ENCODE assay signal across 33 cellular contexts in the genomic region with DNA sequence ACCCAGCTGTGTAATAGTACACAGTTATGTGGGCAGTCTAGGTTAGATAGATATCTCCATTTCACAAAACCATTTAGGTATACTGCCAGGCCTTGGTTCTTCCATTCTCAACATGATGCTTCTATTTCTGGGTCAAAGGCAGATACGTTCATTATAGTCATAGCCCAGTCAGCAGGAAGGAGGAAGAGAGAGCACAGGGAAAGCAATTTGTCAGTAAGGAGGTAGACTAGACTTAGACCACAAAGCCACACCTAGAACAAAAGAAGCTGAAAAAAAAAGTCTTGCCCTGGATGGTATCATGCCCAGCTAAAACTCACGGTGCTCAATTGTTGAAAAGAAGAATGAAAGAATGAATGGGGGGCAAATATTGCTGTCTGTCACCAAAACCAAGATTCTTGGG.
"Had no signal": no experiment of that assay in that cellular context is flagged by ENCODE, and none has a peak within 500 bp of the region (broad histone marks: within the 10 kb centered on the region; RNA-seq: fewer than 3 reads in every experiment).

No MANE protein-coding gene starts in this region.

- H3K4me2 ChIP-seq: neural progenitor cell, smooth muscle cell had no signal

- H3K4me1 ChIP-seq: colonic mucosa, lower lobe of right lung, neural progenitor cell, parathyroid adenoma had no signal

- H3K27ac ChIP-seq: adrenal gland, body of pancreas, cardiac muscle cell, colonic mucosa, dorsolateral prefrontal cortex, heart left ventricle, left lung, lower lobe of right lung, neural progenitor cell, parathyroid adenoma, right atrium auricular region, thoracic aorta, vagina, WERI-Rb-1 had no signal

- H3K27me3 Mint-ChIP-seq: activated CD4-positive, alpha-beta memory T cell treated with anti-CD3 and anti-CD28 coated beads, Interleukin-2, amount 10 ng/mL, durations not matched to agents 7 days and 5 days; activated CD4-positive, alpha-beta T cell treated with anti-CD3 and anti-CD28 coated beads, Interleukin-2, amount 10 ng/mL, durations not matched to agents 24 days and 14 days; activated T-cell treated with anti-CD3 and anti-CD28 coated beads, Interleukin-2, amount 50 U/mL, for 24 hours; naive thymus-derived CD8-positive, alpha-beta T cell; type B pancreatic cell had no signal

- H3K79me2 ChIP-seq: parathyroid adenoma had no signal

- H3K4me1 Mint-ChIP-seq: activated CD4-positive, alpha-beta memory T cell treated with anti-CD3 and anti-CD28 coated beads, Interleukin-2, amount 10 ng/mL, durations not matched to agents 7 days and 5 days; activated CD4-positive, alpha-beta T cell treated with anti-CD3 and anti-CD28 coated beads, Interleukin-2, amount 10 ng/mL, durations not matched to agents 24 days and 14 days had no signal

- H3K9me3 Mint-ChIP-seq: activated CD4-positive, alpha-beta memory T cell treated with anti-CD3 and anti-CD28 coated beads, Interleukin-2, amount 10 ng/mL, durations not matched to agents 7 days and 5 days; activated CD4-positive, alpha-beta T cell treated with anti-CD3 and anti-CD28 coated beads, Interleukin-2, amount 10 ng/mL, durations not matched to agents 24 days and 14 days; activated naive CD4-positive, alpha-beta T cell treated with anti-CD3 and anti-CD28 coated beads, Interleukin-2, amount 50 U/mL, for 72 hours; activated T-cell treated with anti-CD3 and anti-CD28 coated beads, Interleukin-2, amount 50 U/mL, for 24 hours; naive thymus-derived CD8-positive, alpha-beta T cell; neural progenitor cell; T-helper 1 cell treated with Interleukin-12 subunit alpha and Interleukin-12 subunit beta and Interleukin-4 antibody, amounts not matched to agents 30 μg/mL and 1 μg/mL, for 36 hours; type B pancreatic cell had no signal

- H3K36me3 Mint-ChIP-seq: type B pancreatic cell had no signal

- H3K27ac Mint-ChIP-seq: activated CD4-positive, alpha-beta memory T cell treated with anti-CD3 and anti-CD28 coated beads, Interleukin-2, amount 10 ng/mL, durations not matched to agents 7 days and 5 days; activated CD4-positive, alpha-beta T cell treated with anti-CD3 and anti-CD28 coated beads, Interleukin-2, amount 10 ng/mL, durations not matched to agents 24 days and 14 days; activated naive CD4-positive, alpha-beta T cell treated with anti-CD3 and anti-CD28 coated beads, Interleukin-2, amount 50 U/mL, for 72 hours; activated T-cell treated with anti-CD3 and anti-CD28 coated beads, Interleukin-2, amount 50 U/mL, for 24 hours; naive thymus-derived CD8-positive, alpha-beta T cell; neural progenitor cell; T-helper 1 cell treated with Interleukin-12 subunit alpha and Interleukin-12 subunit beta and Interleukin-4 antibody, amounts not matched to agents 30 μg/mL and 1 μg/mL, for 36 hours; type B pancreatic cell had no signal

- ATAC-seq: body of pancreas; heart left ventricle; left lung; lower lobe of right lung; naive thymus-derived CD8-positive, alpha-beta T cell had no signal

- H3K9me3 ChIP-seq: adrenal gland, body of pancreas, colonic mucosa, heart left ventricle, left lung, lower lobe of right lung, right atrium auricular region, thoracic aorta, vagina had no signal

- H3K4me3 ChIP-seq: adrenal gland, body of pancreas, cardiac muscle cell, colonic mucosa, dorsolateral prefrontal cortex, heart left ventricle, left lung, lower lobe of right lung, neural progenitor cell, right atrium auricular region, smooth muscle cell, thoracic aorta, vagina had no signal

- H2AFZ ChIP-seq: neural progenitor cell, parathyroid adenoma had no signal

- H3K27me3 ChIP-seq: adrenal gland, body of pancreas, cardiac muscle cell, colonic mucosa, dorsolateral prefrontal cortex, heart left ventricle, left lung, neural progenitor cell, right atrium auricular region, vagina had no signal

- DNase-seq: activated CD4-positive, alpha-beta memory T cell treated with anti-CD3 and anti-CD28 coated beads, Interleukin-2, amount 10 ng/mL, durations not matched to agents 7 days and 5 days; activated CD4-positive, alpha-beta T cell treated with anti-CD3 and anti-CD28 coated beads, Interleukin-2, amount 10 ng/mL, durations not matched to agents 24 days and 14 days; activated CD8-positive, alpha-beta memory T cell treated with anti-CD3 and anti-CD28 coated beads, Interleukin-2, amount 50 U/mL, for 48 hours; activated naive CD4-positive, alpha-beta T cell; activated T-cell treated with anti-CD3 and anti-CD28 coated beads, Interleukin-2, amount 50 U/mL, for 24 hours; adrenal gland; aorta; body of pancreas; cerebellar nuclear complex; colonic mucosa; dorsolateral prefrontal cortex; effector memory CD4-positive, alpha-beta T cell; foreskin fibroblast; heart left ventricle; left lung; lower lobe of right lung; mesenchymal stem cell; naive thymus-derived CD8-positive, alpha-beta T cell; occipital lobe; stimulated activated CD4-positive, alpha-beta T cell treated with anti-CD3 and anti-CD28 coated beads, Interleukin-2, amount 100 ng/mL, for 24 hours; stimulated activated naive CD4-positive, alpha-beta T cell treated with Interleukin-2 at 50 U/mL for 16 hours; T-helper 9 cell; WERI-Rb-1 had no signal

- H3K4me3 Mint-ChIP-seq: activated CD4-positive, alpha-beta memory T cell treated with anti-CD3 and anti-CD28 coated beads, Interleukin-2, amount 10 ng/mL, durations not matched to agents 7 days and 5 days; activated CD4-positive, alpha-beta T cell treated with anti-CD3 and anti-CD28 coated beads, Interleukin-2, amount 10 ng/mL, durations not matched to agents 24 days and 14 days; activated T-cell treated with anti-CD3 and anti-CD28 coated beads, Interleukin-2, amount 50 U/mL, for 24 hours; naive thymus-derived CD8-positive, alpha-beta T cell; neural progenitor cell; T-helper 1 cell treated with Interleukin-12 subunit alpha and Interleukin-12 subunit beta and Interleukin-4 antibody, amounts not matched to agents 30 μg/mL and 1 μg/mL, for 36 hours; type B pancreatic cell had no signal

- H3K9ac ChIP-seq: neural progenitor cell, parathyroid adenoma had no signal
